Comparison of ENCODE assay signal across 8 cellular contexts in genomic region chr9:35954942-35955546, GRCh38. TPM values are rescaled to one million over a fixed set of nuclear protein-coding genes. Genes with fewer than 3 reads are reported as not detected.
DNase-seq lines count a peak whose midpoint lies in the region; ATAC-seq and TF ChIP-seq lines count a peak whose summit lies in the region.

No MANE protein-coding gene starts in this region.

- H3K9me2 ChIP-seq in GM23248 (ENCODE audit: insufficient read depth), result no peaks in the 10 kb centered on the region

- intact Hi-C loops in CD4-positive, alpha-beta T cell (cut with DNase I, micrococcal nuclease), result loop anchor here (1.0 to 10.0 kb wide), 2 partner anchors 68 to 210 kb away; partner anchors contain the start of gene CCIN (in 1 of the 2)

- in situ Hi-C loops in GM23248 (cut with MboI), result no loop called here

- peaks cover 6% of the 10 kb centered on the region for H3K4me1 Mint-ChIP-seq in CD4-positive, alpha-beta T cell (ENCODE audit: low read depth)
- peaks cover 0 to 3% (median 0%) of the 10 kb centered on the region in 3 donors for H3K4me1 Mint-ChIP-seq in naive B cell

- peak overlapping the region; percentile 26; the same call in 1 of the 2 replicates for H3K4me3 ChIP-seq in GM23248
- H3K4me3 ChIP-seq in epithelial cell of proximal tubule (ENCODE audit: low read depth, low read length), result no peak overlapping the region
- no peak overlapping the region for H3K4me3 ChIP-seq in upper lobe of left lung

- H3K4me3 Mint-ChIP-seq in CD4-positive, alpha-beta T cell, result no peak overlapping the region
- H3K4me3 Mint-ChIP-seq in naive B cell, result no peak overlapping the region

- H3K79me2 ChIP-seq in GM23248 (ENCODE audit: insufficient read depth), result no peaks in the 10 kb centered on the region

- H2AFZ ChIP-seq in GM23248, result peak overlapping the region; percentile 79

- POLR2A ChIA-PET in CD4-positive, alpha-beta T cell (lab: Charles Lee), result no interaction called here

- H3K9ac ChIP-seq in GM23248, result no peak overlapping the region

- H3K4me2 ChIP-seq in GM23248 (ENCODE audit: unreplicated experiment), result peak overlapping the region; percentile 47

- no peaks in the 10 kb centered on the region for H3K9me3 ChIP-seq in CD4-positive, alpha-beta T cell (ENCODE audit: control insufficient read depth, low read length)
- H3K9me3 ChIP-seq in GM23248 (ENCODE audit: low read depth) (no peaks in the 10 kb centered on the region), upper lobe of left lung (no peaks in the 10 kb centered on the region)

- peak; percentile 87 for TF ChIP-seq CTCF in CD4-positive, alpha-beta T cell (IDR thresholded peaks at IDR 0.05)
- TF ChIP-seq CTCF in epithelial cell of proximal tubule (conservative IDR thresholded peaks at IDR 0.05; ENCODE audit: low read depth, low read length) (peak; percentile 90), upper lobe of left lung (IDR thresholded peaks at IDR 0.05) (peak; percentile 64 to 84 (median 71))

- WGBS in GM23248 (ENCODE audit: low coverage in 1 of 2, low lambda C conversion rate in 2 of 2, missing lambda C conversion rate in 2 of 2), 2 experiments, result 20 to 24% methylated on average over 6 of the region's 6 CpGs
- 12 to 17% methylated on average over 6 of the region's 6 CpGs for WGBS in upper lobe of left lung, 2 donors

- CTCF ChIA-PET in CD4-positive, alpha-beta T cell (lab: Charles Lee), result interaction anchor here (0.6 to 2.2 kb wide), 12 partner anchors 9 to 73 kb away, joined by 3 to 14 read pairs (median 3); no protein-coding TSS in a partner anchor

- no peak overlapping the region for H3K27ac ChIP-seq in CD4-positive, alpha-beta T cell (ENCODE audit: low read depth, low read length)
- H3K27ac ChIP-seq in GM23248 (no peak overlapping the region), upper lobe of left lung (no peak overlapping the region)

- H3K4me1 ChIP-seq in GM23248 (ENCODE audit: insufficient read depth) (peaks cover 37% of the 10 kb centered on the region), upper lobe of left lung (peaks cover 0 to 7% (median 2%) of the 10 kb centered on the region in 4 donors)

- no peak overlapping the region for H3K27ac Mint-ChIP-seq in CD4-positive, alpha-beta T cell
- no peak overlapping the region for H3K27ac Mint-ChIP-seq in naive B cell

- TF ChIP-seq EP300 in upper lobe of left lung (IDR thresholded peaks at IDR 0.05), result no peak

- H3F3A ChIP-seq in GM23248 (ENCODE audit: insufficient read depth), result peaks cover 24% of the 10 kb centered on the region

- no peaks in the 10 kb centered on the region for H3K9me3 Mint-ChIP-seq in CD4-positive, alpha-beta T cell
- peaks cover 0 to 2% (median 0%) of the 10 kb centered on the region in 7 donors for H3K9me3 Mint-ChIP-seq in naive B cell

- DNase-seq in CD4-positive, alpha-beta T cell, result peak in 9 of 10 experiments; percentile 14 to 46 (median 26)
- peak; percentile 83 for DNase-seq in GM23248
- peak; percentile 76 for DNase-seq in NCI-H345 (lab: John Stamatoyannopoulos, UW)
- no peak for DNase-seq in epithelial cell of proximal tubule (ENCODE audit: low read depth)
- peak; percentile 57 for DNase-seq in naive B cell
- peak in 1 of 2 donors; percentile 62 for DNase-seq in upper lobe of left lung
- DNase-seq in epidermal melanocyte (ENCODE audit: insufficient read length, low spot score), result no peak

- no peaks in the 10 kb centered on the region for H4K20me1 ChIP-seq in GM23248 (ENCODE audit: insufficient read depth)

- peaks cover 5% of the 10 kb centered on the region for H3K27me3 Mint-ChIP-seq in CD4-positive, alpha-beta T cell
- peaks cover 41 to 46% (median 44%) of the 10 kb centered on the region in 3 donors for H3K27me3 Mint-ChIP-seq in naive B cell

- H3K36me3 ChIP-seq in GM23248 (ENCODE audit: low read depth), result no peaks in the 10 kb centered on the region
- no peaks in the 10 kb centered on the region for H3K36me3 ChIP-seq in upper lobe of left lung

- no peak for TF ChIP-seq POLR2A in upper lobe of left lung (IDR thresholded peaks at IDR 0.05)

- peak; percentile 81 for ATAC-seq in CD4-positive, alpha-beta T cell (ENCODE audit: poor library complexity)
- peak; percentile 61 to 64 for ATAC-seq in activated CD4-positive, CD25-positive, alpha-beta regulatory T cell treated with anti-CD3 and anti-CD28 coated beads, Interleukin-2, amount 50 U/mL, for 24 hours
- ATAC-seq in naive B cell (ENCODE audit: low read depth in 2 of 2) (peak; percentile 75 to 86), upper lobe of left lung (ENCODE audit: low FRiP score in 2 of 2) (peak; percentile 79 to 91)

- H3K36me3 Mint-ChIP-seq in CD4-positive, alpha-beta T cell (ENCODE audit: low read depth), result no peaks in the 10 kb centered on the region
- no peaks in the 10 kb centered on the region for H3K36me3 Mint-ChIP-seq in naive B cell

- no peaks in the 10 kb centered on the region for H3K27me3 ChIP-seq in CD4-positive, alpha-beta T cell (ENCODE audit: control insufficient read depth, insufficient read depth, low read length)
- no peaks in the 10 kb centered on the region for H3K27me3 ChIP-seq in GM23248 (replicated peaks; ENCODE audit: insufficient read depth)
- H3K27me3 ChIP-seq in upper lobe of left lung, result no peaks in the 10 kb centered on the region

RNA-seq across cellular contexts. Expression of gene OR2S2, which starts 2.9 kb away (rescaled TPM):
- total RNA-seq in CD4-positive, alpha-beta T cell, result not detected
- total RNA-seq in GM23248 (2014; rRNA removed; shearing (Covaris generic)), result 0.11 TPM in 1 of 2 replicates, not detected in the other
- polyA plus RNA-seq in GM23248 (2016; fragmentation: Nextera tagmentation; extraction: Ambion mirVana) (0.30 and 0.67 TPM in 2 replicates), naive B cell (ENCODE audit: low read depth in 6 of 6) (not detected)
- total RNA-seq in epithelial cell of proximal tubule (not detected in 2 replicates), upper lobe of left lung (not detected)

RNA-seq across cellular contexts. Expression of gene SPAAR, which starts 45.8 kb away (rescaled TPM):
- not detected for total RNA-seq in CD4-positive, alpha-beta T cell
- total RNA-seq in GM23248 (2014; rRNA removed; shearing (Covaris generic)), result not detected in 2 replicates
- 0.23 and 0.39 TPM in 2 replicates for polyA plus RNA-seq in GM23248 (2016; fragmentation: Nextera tagmentation; extraction: Ambion mirVana)
- total RNA-seq in epithelial cell of proximal tubule, result 0.29 TPM in 1 of 2 replicates, not detected in the other
- not detected for polyA plus RNA-seq in naive B cell (ENCODE audit: low read depth in 6 of 6)
- total RNA-seq in upper lobe of left lung, result 10 to 100 TPM in 3 of 6 donors, 1 to 10 TPM in 3; 3.3 to 19.9 (median 8.5) TPM

RNA-seq across cellular contexts. Expression of gene HRCT1, which starts 49.0 kb away (rescaled TPM):
- not detected for total RNA-seq in CD4-positive, alpha-beta T cell
- 0.76 and 1.2 TPM in 2 replicates for total RNA-seq in GM23248 (2014; rRNA removed; shearing (Covaris generic))
- 3.4 and 3.6 TPM in 2 replicates for polyA plus RNA-seq in GM23248 (2016; fragmentation: Nextera tagmentation; extraction: Ambion mirVana)
- 0.58 TPM in 1 of 2 replicates, not detected in the other for total RNA-seq in epithelial cell of proximal tubule
- not detected for polyA plus RNA-seq in naive B cell (ENCODE audit: low read depth in 6 of 6)
- total RNA-seq in upper lobe of left lung, result 10 to 100 TPM in 4 of 6 donors, 1 to 10 TPM in 2; 2.1 to 19.1 (median 10.6) TPM

Comparison
In these comparisons a context has a peak if more than half of its experiments do, and no peak if none do; other contexts are left out.
1. DNase-seq: peak in CD4-positive, alpha-beta T cell (9 of 10), GM23248 (single experiment), NCI-H345 (single experiment) and naive B cell (single experiment); none in epithelial cell of proximal tubule (single experiment) and epidermal melanocyte (single experiment).
2. Peak in every context shown above with its lines, with median percentiles within 50 percentile points of each other: ATAC-seq and CTCF ChIP-seq.